15 cellular contexts compared by ENCODE assay signal in genomic region chr2:234770715-234771141, GRCh38.
DNase-seq lines count a peak whose midpoint lies in the region; ATAC-seq, FAIRE-seq and TF ChIP-seq lines count a peak whose summit lies in the region.
"Had no signal": no experiment of that assay in that cellular context is flagged by ENCODE, and none has a peak within 500 bp of the region (broad histone marks: within the 10 kb centered on the region; RNA-seq: fewer than 3 reads in every experiment).

No MANE protein-coding gene starts in this region.

- intact Hi-C loops in IMR-90 (cut with micrococcal nuclease) (loop anchor here (5.0 kb wide), 1 partner anchor 102 kb away; no protein-coding TSS in a partner anchor), upper lobe of right lung (cut with DNase I) (no loop called here)

- in situ Hi-C loops in IMR-90 (cut with MboI; ENCODE audit: low sequenced_read_pairs) = no loop called here

- TF ChIP-seq RAD21 in IMR-90 (IDR thresholded peaks at IDR 0.05; ENCODE audit: low read length) = no peak
- TF ChIP-seq RAD21 in H1 (IDR thresholded peaks at IDR 0.05 in 1 of 2, conservative IDR thresholded peaks at IDR 0.05 in 1 of 2; ENCODE audit: low read depth in 2 of 2, low read length in 2 of 2) = no peak

- H3K9me3 ChIP-seq in IMR-90 (ENCODE audit: control insufficient read depth, insufficient read depth, low read length) = no peaks in the 10 kb centered on the region
- no peaks in the 10 kb centered on the region; a peak in 1 of 4 replicates for H3K9me3 ChIP-seq in H1 (ENCODE audit: insufficient read depth in 2 of 2, low read depth in 1 of 2, low read length in 1 of 2)
- H3K9me3 ChIP-seq in upper lobe of right lung = no peaks in the 10 kb centered on the region

- peak overlapping the region; percentile 4; the same call in 1 of the 2 replicates for H3K9ac ChIP-seq in IMR-90 (ENCODE audit: low read depth, low read length)
- H3K9ac ChIP-seq in H1 (replicated peaks in 1 of 4; ENCODE audit: extremely low read depth in 1 of 4, low read depth in 3 of 4, low read length in 3 of 4) = no peak overlapping the region
- no peak overlapping the region for H3K9ac ChIP-seq in mesendoderm (ENCODE audit: low read length)
- H3K9ac ChIP-seq: KMS-11 had no signal

- no peaks in the 10 kb centered on the region for H3K23me2 ChIP-seq in H1 (ENCODE audit: low read depth, low read length)

- H2AK9ac ChIP-seq in IMR-90 (replicated peaks; ENCODE audit: low read depth, low read length, poor library complexity) = peak overlapping the region; percentile 62

- FAIRE-seq in H1 (lab: Jason Lieb, UNC) = no peak
- FAIRE-seq: D721Med, GM18507 had no signal

- peak overlapping the region; percentile 90 for H3K4ac ChIP-seq in IMR-90 (ENCODE audit: low read depth, low read length)
- H3K4ac ChIP-seq in H1 (replicated peaks; ENCODE audit: insufficient read length, low read depth, low read length) = no peak overlapping the region
- no peak overlapping the region for H3K4ac ChIP-seq in mesendoderm (ENCODE audit: low read depth, low read length)

- no peak overlapping the region; the same call in 1 of the 2 replicates for H2BK12ac ChIP-seq in H1 (ENCODE audit: low read depth, low read length)

- POLR2A ChIA-PET in IMR-90 (lab: Charles Lee; ENCODE audit: unreplicated experiment) (interaction anchor here (0.5 kb wide), 1 partner anchor 96 kb away, joined by 16 read pairs; no protein-coding TSS in a partner anchor), H1 (lab: Charles Lee; ENCODE audit: partially characterized antibody) (no interaction called here)

- H3K79me2 ChIP-seq in H1 (ENCODE audit: control insufficient read depth in 1 of 2, insufficient read depth in 2 of 2, low read length in 2 of 2) (no peaks in the 10 kb centered on the region), mesendoderm (ENCODE audit: control insufficient read depth, insufficient read depth, low read length) (no peaks in the 10 kb centered on the region)

- peaks cover 7% of the 10 kb centered on the region for H3K9me1 ChIP-seq in IMR-90 (ENCODE audit: insufficient read depth, low read length)

- H2BK120ac ChIP-seq in IMR-90 (ENCODE audit: low read depth, low read length) (peak overlapping the region; percentile 89), H1 (replicated peaks; ENCODE audit: low read depth, low read length) (no peak overlapping the region), mesendoderm (ENCODE audit: low read depth, low read length) (peak overlapping the region; percentile 69)

- H2AFZ ChIP-seq in IMR-90 (replicated peaks; ENCODE audit: low read length, poor library complexity) (peak overlapping the region; percentile 72), H1 (ENCODE audit: low read length) (no peak overlapping the region)

- H2AK5ac ChIP-seq in IMR-90 (ENCODE audit: low read depth, low read length) = peak overlapping the region; percentile 97
- no peak overlapping the region for H2AK5ac ChIP-seq in H1 (ENCODE audit: low read depth, low read length)
- peak overlapping the region; percentile 8 for H2AK5ac ChIP-seq in mesendoderm (ENCODE audit: low read length)

- no peak for TF ChIP-seq EP300 in H1 (IDR thresholded peaks at IDR 0.05; ENCODE audit: borderline replicate concordance in 1 of 2, low read depth in 2 of 2, low read length in 2 of 2)

- H3K14ac ChIP-seq in IMR-90 (replicated peaks; ENCODE audit: low read depth, low read length) (peak overlapping the region; percentile 71), H1 (ENCODE audit: insufficient read length) (no peak overlapping the region)

- H3K56ac ChIP-seq in IMR-90 (ENCODE audit: extremely low read depth, insufficient read depth, low read length) (peak overlapping the region; percentile 24; the same call in 1 of the 2 replicates), H1 (replicated peaks; ENCODE audit: insufficient read length, low read depth, low read length) (no peak overlapping the region), mesendoderm (ENCODE audit: low read length) (peak overlapping the region; percentile 54)

- H2BK20ac ChIP-seq in IMR-90 (ENCODE audit: low read depth, low read length) (peak overlapping the region; percentile 79), H1 (ENCODE audit: low read length) (no peak overlapping the region)

- H3K4me1 ChIP-seq in IMR-90 (ENCODE audit: control insufficient read depth, insufficient read depth, low read length) = peaks cover 30% of the 10 kb centered on the region
- H3K4me1 ChIP-seq in H1 (replicated peaks in 1 of 4; ENCODE audit: control insufficient read depth in 3 of 4, insufficient read depth in 4 of 4, low read length in 3 of 4) = no peaks in the 10 kb centered on the region; a peak in 2 of 7 replicates
- H3K4me1 ChIP-seq in mesendoderm (ENCODE audit: control insufficient read depth, low read depth, low read length) = peaks cover 14% of the 10 kb centered on the region
- H3K4me1 ChIP-seq in upper lobe of right lung = peaks cover 6% of the 10 kb centered on the region

- H4K5ac ChIP-seq in IMR-90 (ENCODE audit: low read depth, low read length) (peak overlapping the region; percentile 56), H1 (ENCODE audit: insufficient read length, low read depth, low read length) (no peak overlapping the region), mesendoderm (ENCODE audit: low read length) (no peak overlapping the region)

- dilution Hi-C loops in IMR-90 (cut with HindIII; ENCODE audit: low sequenced_read_pairs, unreplicated experiment) = no loop called here

- no peaks in the 10 kb centered on the region for H3K27me3 ChIP-seq in IMR-90 (ENCODE audit: control insufficient read depth, insufficient read depth, low read length)
- no peaks in the 10 kb centered on the region for H3K27me3 ChIP-seq in H1 (replicated peaks in 1 of 4; ENCODE audit: control insufficient read depth in 3 of 4, extremely low read depth in 1 of 4, insufficient read depth in 3 of 4, low read length in 3 of 4)
- H3K27me3 ChIP-seq in mesendoderm (ENCODE audit: insufficient read depth, low read length, poor library complexity) = no peaks in the 10 kb centered on the region
- H3K27me3 ChIP-seq in upper lobe of right lung = no peaks in the 10 kb centered on the region

- H3K23ac ChIP-seq in IMR-90 (ENCODE audit: low read depth, low read length) (peak overlapping the region; percentile 23; the same call in 1 of the 2 replicates), H1 (ENCODE audit: insufficient read length) (no peak overlapping the region), mesendoderm (ENCODE audit: low read length) (no peak overlapping the region)

- no peaks in the 10 kb centered on the region for H3K36me3 ChIP-seq in IMR-90 (ENCODE audit: control insufficient read depth, insufficient read depth, low read length)
- no peaks in the 10 kb centered on the region for H3K36me3 ChIP-seq in H1 (ENCODE audit: control insufficient read depth in 2 of 4, insufficient read depth in 4 of 4, low read length in 3 of 4)
- H3K36me3 ChIP-seq in mesendoderm (ENCODE audit: control insufficient read depth, insufficient read depth, low read length) = no peaks in the 10 kb centered on the region
- H3K36me3 ChIP-seq in upper lobe of right lung = no peaks in the 10 kb centered on the region

- H3K79me1 ChIP-seq in IMR-90 (ENCODE audit: low read depth in 1 of 2, low read length in 2 of 2) (no peaks in the 10 kb centered on the region), H1 (ENCODE audit: low read depth, low read length) (no peaks in the 10 kb centered on the region), mesendoderm (ENCODE audit: low read length) (no peaks in the 10 kb centered on the region)

- no TSS peak for BruUV-seq in IMR-90 (replicated peaks; lab: Mats Ljungman, UMichigan)

- ATAC-seq in IMR-90 (ENCODE audit: low read depth) (no peak), upper lobe of right lung (no peak), HG03108 (IDR thresholded peaks at IDR 0.05; ENCODE audit: unreplicated experiment) (no peak)

- H2BK15ac ChIP-seq in IMR-90 (ENCODE audit: low read depth, low read length) (peak overlapping the region; percentile 84; the same call in 2 of the 3 replicates), H1 (ENCODE audit: low read length) (0 out of 2 replicates have a peak overlapping the region, but pooled peaks have one; percentile 35), mesendoderm (replicated peaks; ENCODE audit: low read depth) (no peak overlapping the region)

- TF ChIP-seq POLR2A in IMR-90 (IDR thresholded peaks at IDR 0.05; ENCODE audit: low read depth, low read length) (no peak), H1 (IDR thresholded peaks at IDR 0.05; ENCODE audit: control extremely low read depth in 1 of 2, low read depth in 2 of 2, low read length in 2 of 2) (no peak)

- TF ChIP-seq CTCF in IMR-90 (conservative IDR thresholded peaks at IDR 0.05; ENCODE audit: low read depth, low read length) (no peak), H1 (IDR thresholded peaks at IDR 0.05; ENCODE audit: control extremely low read depth in 1 of 3, insufficient read depth in 1 of 3, low read depth in 1 of 3, low read length in 3 of 3) (no peak), upper lobe of right lung (IDR thresholded peaks at IDR 0.05) (no peak)

- H3K4me3 ChIP-seq in IMR-90 (ENCODE audit: insufficient read depth, low read depth, low read length) = no peak overlapping the region
- H3K4me3 ChIP-seq in H1 (ENCODE audit: extremely low read depth in 1 of 4, insufficient read depth in 2 of 4, low read depth in 3 of 4, low read length in 4 of 4) = no peak overlapping the region
- no peak overlapping the region for H3K4me3 ChIP-seq in mesendoderm (ENCODE audit: low read length)
- H3K4me3 ChIP-seq in upper lobe of right lung = no peak overlapping the region

- peak overlapping the region; percentile 70 for H3K18ac ChIP-seq in IMR-90 (ENCODE audit: low read depth, low read length)
- no peak overlapping the region for H3K18ac ChIP-seq in H1 (ENCODE audit: extremely low read depth, low read length)
- H3K18ac ChIP-seq in mesendoderm (ENCODE audit: low read length) = peak overlapping the region; percentile 44

- no peaks in the 10 kb centered on the region for H4K20me1 ChIP-seq in IMR-90 (ENCODE audit: insufficient read depth, low read length)
- no peaks in the 10 kb centered on the region for H4K20me1 ChIP-seq in H1 (replicated peaks in 1 of 2; ENCODE audit: control insufficient read depth in 1 of 2, insufficient read depth in 2 of 2, low read length in 2 of 2)

- peak overlapping the region; percentile 53 for H2BK5ac ChIP-seq in IMR-90 (ENCODE audit: low read depth, low read length, poor library complexity, severe bottlenecking)
- no peak overlapping the region for H2BK5ac ChIP-seq in H1 (ENCODE audit: low read depth, low read length)
- peak overlapping the region; percentile 21 for H2BK5ac ChIP-seq in mesendoderm (ENCODE audit: low read length)

- CTCF ChIA-PET in IMR-90 (lab: Yijun Ruan, JAX) = no interaction called here
- CTCF ChIA-PET in H1 (lab: Charles Lee; ENCODE audit: partially characterized antibody) = interaction anchor here (1.0 to 2.0 kb wide), 3 partner anchors 10 to 347 kb away, joined by 3 to 6 read pairs (median 4); no protein-coding TSS in a partner anchor

- no peak for DNase-seq in IMR-90
- DNase-seq in H1 (ENCODE audit: low read depth in 1 of 2, low spot score in 2 of 2) = no peak
- peak; percentile 50 for DNase-seq in mesendoderm
- no peak for DNase-seq in upper lobe of right lung
- no peak for DNase-seq in NCI-H748 treated with DMSO at 0.1 percent for 48 hours (lab: John Stamatoyannopoulos, UW)
- DNase-seq in HuH-7.5 (ENCODE audit: low spot score) = no peak
- DNase-seq: DMS53, GDM1, GOT3, NCI-H2029, NCI-H2227 treated with DMSO at 0.1 percent for 48 hours had no signal

- H4K91ac ChIP-seq in IMR-90 (ENCODE audit: insufficient read depth, low read depth, low read length) (peak overlapping the region; percentile 87), H1 (replicated peaks; ENCODE audit: insufficient read length, low read length) (no peak overlapping the region)

- H4K8ac ChIP-seq in IMR-90 (ENCODE audit: low read depth in 2 of 2, low read length in 2 of 2) = peak overlapping the region; percentile 50 to 64
- H4K8ac ChIP-seq in H1 (ENCODE audit: extremely low read depth, insufficient read depth, low read length) = no peak overlapping the region
- H4K8ac ChIP-seq in mesendoderm (ENCODE audit: low read depth, low read length) = no peak overlapping the region

- H3K4me2 ChIP-seq in IMR-90 (ENCODE audit: low read depth, low read length) (no peak overlapping the region), H1 (ENCODE audit: insufficient read depth in 1 of 2, low read depth in 2 of 2, low read length in 2 of 2) (no peak overlapping the region), mesendoderm (ENCODE audit: low read length) (no peak overlapping the region)
- H3K4me2 ChIP-seq: KMS-11 had no signal

- H3K27ac ChIP-seq in IMR-90 (ENCODE audit: insufficient read depth, low read length) = peak overlapping the region; percentile 66
- H3K27ac ChIP-seq in H1 (ENCODE audit: low read depth, low read length) = no peak overlapping the region
- peak overlapping the region; percentile 58 for H3K27ac ChIP-seq in mesendoderm (ENCODE audit: low read depth, low read length)
- peak overlapping the region; percentile 11 for H3K27ac ChIP-seq in upper lobe of right lung
- H3K27ac ChIP-seq: KMS-11 had no signal

Comparison
In these comparisons a context has a peak if more than half of its experiments do, and no peak if none do; other contexts are left out.
1. H4K8ac ChIP-seq: peak in IMR-90 (2 of 2); none in H1 (single experiment) and mesendoderm (single experiment).